16 cellular contexts compared by ENCODE assay signal in genomic region chr4:22932326-22932725, GRCh38.
"Had no signal": no experiment of that assay in that cellular context is flagged by ENCODE, and none has a peak within 500 bp of the region (broad histone marks: within the 10 kb centered on the region; RNA-seq: fewer than 3 reads in every experiment).

No MANE protein-coding gene starts in this region.

- ATAC-seq: stimulated activated naive CD8-positive, alpha-beta T cell treated with anti-CD3 and anti-CD28 coated beads, Interleukin-15, amount 100 ng/mL, for 72 hours had no signal

- H3K27ac ChIP-seq: cardiac muscle cell, esophagus squamous epithelium, hepatocyte, testis, upper lobe of left lung had no signal

- H3K4me1 ChIP-seq: esophagus squamous epithelium, testis, upper lobe of left lung had no signal

- H3K9me3 ChIP-seq: esophagus squamous epithelium, testis, upper lobe of left lung had no signal

- FAIRE-seq: endothelial cell of umbilical vein had no signal

- H3K36me3 ChIP-seq: cardiac muscle cell, esophagus squamous epithelium, upper lobe of left lung had no signal

- H3K4me3 ChIP-seq: cardiac muscle cell, esophagus squamous epithelium, hepatocyte, testis, upper lobe of left lung had no signal

- DNase-seq: activated B cell treated with CpG ODN at 0.5 μM for 24 hours; activated CD4-positive, alpha-beta memory T cell treated with anti-CD3 and anti-CD28 coated beads for 36 hours; activated CD4-positive, alpha-beta T cell treated with anti-CD3 and anti-CD28 coated beads for 4 hours; activated T-cell treated with anti-CD3 and anti-CD28 coated beads for 4 hours; dermis blood vessel endothelial cell; effector memory CD4-positive, alpha-beta T cell; esophagus squamous epithelium; stimulated activated CD4-positive, alpha-beta T cell treated with anti-CD3 and anti-CD28 coated beads, Interleukin-2, amount 100 ng/mL, for 24 hours; stimulated activated naive CD8-positive, alpha-beta T cell treated with anti-CD3 and anti-CD28 coated beads, Interleukin-15, amount 100 ng/mL, for 72 hours; T-helper 1 cell; T-helper 9 cell; testis; upper lobe of left lung had no signal

- H3K27me3 ChIP-seq: cardiac muscle cell, esophagus squamous epithelium, hepatocyte, testis, upper lobe of left lung had no signal
